12 cellular contexts compared by ENCODE assay signal in the genomic region with DNA sequence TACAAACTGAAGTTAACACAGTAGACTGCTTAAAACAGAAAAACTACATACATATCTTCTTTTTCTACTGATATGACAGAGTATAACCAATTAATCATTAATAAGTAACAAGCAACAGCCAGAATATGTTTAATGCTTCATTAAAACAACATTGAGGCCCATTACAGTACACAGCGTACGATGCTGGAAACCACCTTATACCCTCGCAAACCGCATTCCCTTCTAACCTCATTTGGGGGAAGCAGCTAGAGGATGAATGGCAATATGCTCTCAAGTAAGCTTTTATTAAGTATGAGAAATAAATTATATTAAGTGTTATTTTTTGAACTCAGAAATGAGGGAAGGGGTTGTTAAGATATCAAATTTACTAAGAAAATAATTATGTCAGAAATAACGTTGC.
DNase-seq lines count a peak whose midpoint lies in the region; ATAC-seq and TF ChIP-seq lines count a peak whose summit lies in the region.
"Had no signal": no experiment of that assay in that cellular context is flagged by ENCODE, and none has a peak within 500 bp of the region (broad histone marks: within the 10 kb centered on the region; RNA-seq: fewer than 3 reads in every experiment).

No MANE protein-coding gene starts in this region.

- in situ Hi-C loops in transverse colon (cut with MboI; ENCODE audit: low pct_ligation_motif_present in 1 of 4, low pct_unique_long_range_greater_than_20kb in 1 of 4, low sequenced_read_pairs in 3 of 4), result no loop called here

- POLR2A ChIA-PET in OCI-LY7 (lab: Charles Lee), result no interaction called here

- H3K4me3 ChIP-seq in suprapubic skin (no peak overlapping the region), OCI-LY7 (ENCODE audit: low read depth, low read length, poor library complexity, severe bottlenecking) (no peak overlapping the region), transverse colon (no peak overlapping the region)

- TF ChIP-seq CTCF in suprapubic skin (IDR thresholded peaks at IDR 0.05) (no peak), OCI-LY7 (conservative IDR thresholded peaks at IDR 0.05; ENCODE audit: low read length) (no peak), transverse colon (IDR thresholded peaks at IDR 0.05) (no peak)

- CTCF ChIA-PET in OCI-LY7 (lab: Charles Lee; ENCODE audit: unreplicated experiment), result no interaction called here

- H3K27ac ChIP-seq in suprapubic skin (peak overlapping the region; percentile 40), OCI-LY7 (ENCODE audit: low read depth, low read length, poor library complexity, severe bottlenecking) (no peak overlapping the region), transverse colon (no peak overlapping the region)
- H3K27ac ChIP-seq: KMS-11 had no signal

- H3K9me3 ChIP-seq in suprapubic skin (no peaks in the 10 kb centered on the region), OCI-LY7 (ENCODE audit: low read length) (no peaks in the 10 kb centered on the region), transverse colon (no peaks in the 10 kb centered on the region)

- no peak overlapping the region for H3K4me2 ChIP-seq in OCI-LY7 (ENCODE audit: low read length)
- H3K4me2 ChIP-seq: KMS-11 had no signal

- TF ChIP-seq POLR2A in suprapubic skin (IDR thresholded peaks at IDR 0.05) (no peak), transverse colon (IDR thresholded peaks at IDR 0.05) (no peak)

- WGBS in suprapubic skin, result 85% methylated on average over 5 of the region's 5 CpGs
- 86 to 95% methylated on average over 5 of the region's 5 CpGs for WGBS in transverse colon (ENCODE audit: low coverage in 1 of 2), 2 donors

- intact Hi-C loops in OCI-LY7 (cut with micrococcal nuclease; ENCODE audit: unreplicated experiment), result loop anchor here (10.0 kb wide), 1 partner anchor 308 kb away; no protein-coding TSS in a partner anchor
- intact Hi-C loops in transverse colon (cut with DNase I; ENCODE audit: low total_unique reads), result loop anchor here (10.0 kb wide), 1 partner anchor 498 kb away; a partner anchor contains a TSS

- BruUV-seq in OCI-LY7 (replicated peaks; lab: Mats Ljungman, UMichigan), result no TSS peak

- DNase-seq in DMS114 treated with DMSO at 0.1 percent for 48 hours (lab: John Stamatoyannopoulos, UW; ENCODE audit: unreplicated experiment) (peak; percentile 55), SHP77 treated with DMSO at 0.1 percent for 48 hours (lab: John Stamatoyannopoulos, UW) (peak; percentile 50), iris pigment epithelial cell (ENCODE audit: low read depth) (peak; percentile 60), suprapubic skin (ENCODE audit: low spot score in 2 of 2) (no peak), OCI-LY7 (ENCODE audit: low spot score) (no peak), transverse colon (no peak)
- DNase-seq: CD8-positive, alpha-beta T cell; MM.1S; NCI-H2029 treated with DMSO at 0.1 percent for 48 hours; NCI-H510A treated with DMSO at 0.1 percent for 48 hours had no signal

- H3K4me1 ChIP-seq in suprapubic skin, result peaks cover 4% of the 10 kb centered on the region
- no peaks in the 10 kb centered on the region for H3K4me1 ChIP-seq in OCI-LY7 (ENCODE audit: insufficient read depth, low read length, poor library complexity, severe bottlenecking)
- H3K4me1 ChIP-seq in transverse colon, result no peaks in the 10 kb centered on the region

- H3K36me3 ChIP-seq in suprapubic skin, result no peaks in the 10 kb centered on the region
- H3K36me3 ChIP-seq in OCI-LY7 (ENCODE audit: insufficient read depth, low read length), result no peaks in the 10 kb centered on the region
- no peaks in the 10 kb centered on the region for H3K36me3 ChIP-seq in transverse colon

- H4K20me1 ChIP-seq in OCI-LY7 (ENCODE audit: insufficient read depth, low read length), result no peaks in the 10 kb centered on the region

- H3K79me2 ChIP-seq in OCI-LY7 (ENCODE audit: insufficient read depth, low read depth, low read length), result no peaks in the 10 kb centered on the region

- no peak for ATAC-seq in GM21737 (IDR thresholded peaks at IDR 0.05; ENCODE audit: unreplicated experiment)
- ATAC-seq: CD8-positive, alpha-beta T cell had no signal

- H2AFZ ChIP-seq in OCI-LY7 (ENCODE audit: low read length), result no peak overlapping the region

- no peak for TF ChIP-seq EP300 in suprapubic skin (IDR thresholded peaks at IDR 0.05)
- TF ChIP-seq EP300 in transverse colon (IDR thresholded peaks at IDR 0.05; ENCODE audit: low read depth), result no peak

- H3K27me3 ChIP-seq in suprapubic skin, result no peaks in the 10 kb centered on the region
- no peaks in the 10 kb centered on the region for H3K27me3 ChIP-seq in transverse colon

- no peaks in the 10 kb centered on the region for H3K9me2 ChIP-seq in OCI-LY7 (ENCODE audit: insufficient read depth, low read length)

Comparison
In these comparisons a context has a peak if more than half of its experiments do, and no peak if none do; other contexts are left out.
1. DNase-seq: peak in DMS114 treated with DMSO at 0.1 percent for 48 hours (single experiment), SHP77 treated with DMSO at 0.1 percent for 48 hours (single experiment) and iris pigment epithelial cell (single experiment); none in suprapubic skin (0 of 2), OCI-LY7 (single experiment) and transverse colon (single experiment).